ENCODE assay signal across 9 cellular contexts in genomic region chr6:105179244-105180065, GRCh38. TPM values are rescaled to one million over a fixed set of nuclear protein-coding genes. Genes with fewer than 3 reads are reported as not detected.
DNase-seq lines count a peak whose midpoint lies in the region; ATAC-seq and TF ChIP-seq lines count a peak whose summit lies in the region.
"Had no signal": no experiment of that assay in that cellular context is flagged by ENCODE, and none has a peak within 500 bp of the region (broad histone marks: within the 10 kb centered on the region; RNA-seq: fewer than 3 reads in every experiment).

Gene POPDC3 (minus strand): TSS chr6:105180014. CDS start chr6:105161909, 18,105 bp downstream.

- DNase-seq in activated naive CD4-positive, alpha-beta T cell treated with anti-CD3 and anti-CD28 coated beads, Interleukin-2, amount 10 ng/mL, durations not matched to agents 7 days and 5 days = no peak
- DNase-seq in activated naive CD4-positive, alpha-beta T cell (lab: John Stamatoyannopoulos, UW) = no peak
- DNase-seq in MCF 10A (ENCODE audit: unreplicated experiment) = peak; percentile 56
- peak; percentile 82 for DNase-seq in islet precursor cell
- DNase-seq in stimulated activated CD8-positive, alpha-beta memory T cell treated with anti-CD3 and anti-CD28 coated beads, Interleukin-4, amount 100 ng/mL, for 48 hours = peak; percentile 31
- no peak for DNase-seq in CD14-positive monocyte (ENCODE audit: low spot score)

- intact Hi-C loops in MCF 10A (cut with micrococcal nuclease) = loop anchor here (5.0 kb wide), 1 partner anchor 42 kb away; a partner anchor contains a TSS
- intact Hi-C loops in CD14-positive monocyte (cut with micrococcal nuclease) = no loop called here

- no peak for ATAC-seq in GM19452 (IDR thresholded peaks at IDR 0.05; ENCODE audit: unreplicated experiment)

- no peaks in the 10 kb centered on the region for H3K36me3 Mint-ChIP-seq in activated naive CD4-positive, alpha-beta T cell treated with anti-CD3 and anti-CD28 coated beads, Interleukin-2, amount 10 ng/mL, durations not matched to agents 7 days and 5 days
- no peaks in the 10 kb centered on the region for H3K36me3 Mint-ChIP-seq in MCF 10A (ENCODE audit: insufficient read depth, unreplicated experiment)
- no peaks in the 10 kb centered on the region for H3K36me3 Mint-ChIP-seq in CD14-positive monocyte

- peaks cover 63% of the 10 kb centered on the region for H3K27me3 Mint-ChIP-seq in activated naive CD4-positive, alpha-beta T cell treated with anti-CD3 and anti-CD28 coated beads, Interleukin-2, amount 10 ng/mL, durations not matched to agents 7 days and 5 days
- H3K27me3 Mint-ChIP-seq in MCF 10A (ENCODE audit: insufficient read depth, unreplicated experiment) (no peaks in the 10 kb centered on the region), CD14-positive monocyte (ENCODE audit: low read depth in 3 of 3) (peaks cover 57 to 71% (median 61%) of the 10 kb centered on the region in 3 donors)

- POLR2A ChIA-PET in MCF 10A (lab: Yijun Ruan, JAX) = interaction anchor here (0.6 to 3.8 kb wide), 11 partner anchors 12 to 322 kb away, joined by 3 to 28 read pairs (median 6); no protein-coding TSS in a partner anchor

- TF ChIP-seq CTCF in LNCAP (IDR thresholded peaks at IDR 0.05) (0 out of 2 replicates have a peak, but pooled peaks have one; percentile 15), MCF 10A (IDR thresholded peaks at IDR 0.05; ENCODE audit: unreplicated experiment) (no peak), CD14-positive monocyte (IDR thresholded peaks at IDR 0.05) (no peak)

- no peak within 1 kb of the TSS for H3K27ac Mint-ChIP-seq in activated naive CD4-positive, alpha-beta T cell treated with anti-CD3 and anti-CD28 coated beads, Interleukin-2, amount 10 ng/mL, durations not matched to agents 7 days and 5 days
- peak within 1 kb of the TSS; percentile 69 for H3K27ac Mint-ChIP-seq in MCF 10A (ENCODE audit: low read depth, unreplicated experiment)
- no peak within 1 kb of the TSS for H3K27ac Mint-ChIP-seq in CD14-positive monocyte

- peak within 1 kb of the TSS; percentile 40 for H3K4me3 Mint-ChIP-seq in activated naive CD4-positive, alpha-beta T cell treated with anti-CD3 and anti-CD28 coated beads, Interleukin-2, amount 10 ng/mL, durations not matched to agents 7 days and 5 days
- peak within 1 kb of the TSS; percentile 72 for H3K4me3 Mint-ChIP-seq in MCF 10A (ENCODE audit: unreplicated experiment)
- H3K4me3 Mint-ChIP-seq in CD14-positive monocyte = peak within 1 kb of the TSS in 1 of 2 donors; percentile 83

- no TSS peak for BruUV-seq in MCF 10A (replicated peaks; lab: Mats Ljungman, UMichigan)

- CTCF ChIA-PET in activated naive CD4-positive, alpha-beta T cell treated with anti-CD3 and anti-CD28 coated beads, Interleukin-2, amount 10 ng/mL, durations not matched to agents 7 days and 5 days (lab: Charles Lee) = no interaction called here
- CTCF ChIA-PET in MCF 10A (lab: Yijun Ruan, JAX) = interaction anchor here (1.0 to 2.5 kb wide), 2 partner anchors 14 to 184 kb away, joined by 4 to 10 read pairs; no protein-coding TSS in a partner anchor

- peaks cover 2% of the 10 kb centered on the region for H3K4me1 Mint-ChIP-seq in activated naive CD4-positive, alpha-beta T cell treated with anti-CD3 and anti-CD28 coated beads, Interleukin-2, amount 10 ng/mL, durations not matched to agents 7 days and 5 days
- H3K4me1 Mint-ChIP-seq in MCF 10A (ENCODE audit: insufficient read depth, unreplicated experiment) (peaks cover 16% of the 10 kb centered on the region), CD14-positive monocyte (no peaks in the 10 kb centered on the region)

- H3K9me3 Mint-ChIP-seq in activated naive CD4-positive, alpha-beta T cell treated with anti-CD3 and anti-CD28 coated beads, Interleukin-2, amount 10 ng/mL, durations not matched to agents 7 days and 5 days = no peaks in the 10 kb centered on the region
- H3K9me3 Mint-ChIP-seq in MCF 10A (ENCODE audit: unreplicated experiment) (no peaks in the 10 kb centered on the region), CD14-positive monocyte (peaks cover 0 to 6% (median 2%) of the 10 kb centered on the region in 7 donors)

RNA-seq across cellular contexts. Expression of gene POPDC3, which starts in this region (rescaled TPM):
- 7.3 and 7.9 TPM in 2 replicates for total RNA-seq in MCF 10A (2022)
- polyA plus RNA-seq in CD14-positive monocyte = not detected
- total RNA-seq: mononuclear cell had no signal

Comparison
In these comparisons a context has a peak if more than half of its experiments do, and no peak if none do; other contexts are left out.
1. DNase-seq: peak in MCF 10A (single experiment), islet precursor cell (single experiment) and stimulated activated CD8-positive, alpha-beta memory T cell treated with anti-CD3 and anti-CD28 coated beads, Interleukin-4, amount 100 ng/mL, for 48 hours (single experiment); none in activated naive CD4-positive, alpha-beta T cell treated with anti-CD3 and anti-CD28 coated beads, Interleukin-2, amount 10 ng/mL, durations not matched to agents 7 days and 5 days (single experiment), activated naive CD4-positive, alpha-beta T cell (0 of 4) and CD14-positive monocyte (single experiment).